In genomic region chr16:24073321-24073720, GRCh38 we compare ENCODE assay signal across 22 cellular contexts.
"Had no signal": no experiment of that assay in that cellular context is flagged by ENCODE, and none has a peak within 500 bp of the region (broad histone marks: within the 10 kb centered on the region; RNA-seq: fewer than 3 reads in every experiment).

No MANE protein-coding gene starts in this region.

- H3K27ac ChIP-seq: brain microvascular endothelial cell, coronary artery, esophagus muscularis mucosa, left lung, psoas muscle, right lobe of liver, thyroid gland, vagina, VCaP had no signal

- H3K4me3 ChIP-seq: coronary artery, esophagus muscularis mucosa, left lung, mucosa of descending colon, psoas muscle, right lobe of liver, smooth muscle cell, thyroid gland, vagina had no signal

- H3K27ac Mint-ChIP-seq: nephron had no signal

- H3K36me3 ChIP-seq: brain microvascular endothelial cell, esophagus muscularis mucosa, left lung, right lobe of liver, thyroid gland, vagina had no signal

- H3K9me3 Mint-ChIP-seq: activated CD4-positive, alpha-beta memory T cell treated with anti-CD3 and anti-CD28 coated beads, Interleukin-2, amount 10 ng/mL, durations not matched to agents 7 days and 5 days; activated naive CD4-positive, alpha-beta T cell treated with anti-CD3 and anti-CD28 coated beads, Interleukin-2, amount 50 U/mL, for 24 hours; central memory CD8-positive, alpha-beta T cell; nephron had no signal

- H3K27me3 ChIP-seq: brain microvascular endothelial cell, esophagus muscularis mucosa, left lung, right lobe of liver, thyroid gland, vagina had no signal

- H3K4me2 ChIP-seq: smooth muscle cell had no signal

- H3K4me1 ChIP-seq: left lung, psoas muscle, right lobe of liver, thyroid gland, vagina had no signal

- H3K9me3 ChIP-seq: esophagus muscularis mucosa, left lung, mucosa of descending colon, psoas muscle, right lobe of liver, thyroid gland, vagina had no signal

- H3K4me1 Mint-ChIP-seq: nephron had no signal

- H3K27me3 Mint-ChIP-seq: activated CD4-positive, alpha-beta memory T cell treated with anti-CD3 and anti-CD28 coated beads, Interleukin-2, amount 10 ng/mL, durations not matched to agents 7 days and 5 days; activated CD4-positive, alpha-beta T cell treated with anti-CD3 and anti-CD28 coated beads for 36 hours; activated naive CD4-positive, alpha-beta T cell treated with anti-CD3 and anti-CD28 coated beads, Interleukin-2, amount 50 U/mL, for 24 hours; central memory CD8-positive, alpha-beta T cell had no signal

- ATAC-seq: activated CD4-positive, alpha-beta T cell treated with anti-CD3 and anti-CD28 coated beads for 36 hours; left lung; psoas muscle; right lobe of liver; SK-N-SH treated with all-trans-retinoic acid at 6 μM for 48 hours had no signal

- DNase-seq: activated CD4-positive, alpha-beta memory T cell treated with anti-CD3 and anti-CD28 coated beads, Interleukin-2, amount 10 ng/mL, durations not matched to agents 7 days and 5 days; activated CD4-positive, alpha-beta T cell treated with anti-CD3 and anti-CD28 coated beads for 36 hours; activated CD8-positive, alpha-beta memory T cell treated with anti-CD3 and anti-CD28 coated beads, Interleukin-2, amount 50 U/mL, for 4 hours; amygdala; brain microvascular endothelial cell; hippocampal formation; kidney; left lung; mucosa of descending colon; occipital lobe; psoas muscle; right lobe of liver; thyroid gland had no signal

- H3K4me3 Mint-ChIP-seq: activated CD4-positive, alpha-beta memory T cell treated with anti-CD3 and anti-CD28 coated beads, Interleukin-2, amount 10 ng/mL, durations not matched to agents 7 days and 5 days; activated CD4-positive, alpha-beta T cell treated with anti-CD3 and anti-CD28 coated beads for 36 hours; activated naive CD4-positive, alpha-beta T cell treated with anti-CD3 and anti-CD28 coated beads, Interleukin-2, amount 50 U/mL, for 24 hours; nephron had no signal
